In the genomic region with DNA sequence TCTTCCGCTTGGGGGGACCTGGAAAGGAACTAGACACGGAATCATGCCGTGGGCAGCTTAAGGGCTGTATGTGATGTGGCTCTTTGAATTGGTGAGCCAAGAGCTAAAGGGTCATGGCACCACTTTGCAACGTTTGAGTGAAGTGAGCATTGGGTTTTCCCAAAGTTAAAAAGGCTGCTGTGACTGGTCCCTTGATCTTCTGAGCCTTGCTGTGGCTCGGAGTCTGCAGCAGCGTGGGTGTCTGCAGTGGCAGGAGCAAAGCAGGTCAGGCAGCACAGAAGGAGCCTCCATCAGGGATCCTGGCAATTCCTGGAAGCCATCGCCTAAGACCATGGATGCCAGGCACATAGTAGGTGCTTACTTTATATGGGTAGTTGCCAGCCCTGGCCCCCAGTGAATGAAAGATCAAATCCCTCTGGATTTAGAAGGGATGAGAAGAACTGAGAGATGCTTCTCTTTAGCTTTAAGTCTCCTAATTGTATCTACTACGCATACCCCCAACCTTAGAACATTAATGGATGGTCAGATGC, we compare ENCODE assay signal across 9 cellular contexts. TPM values are rescaled to one million over a fixed set of nuclear protein-coding genes. Genes with fewer than 3 reads are reported as not detected.
A peak's percentile ranks its signal among the peaks of the same experiment; 100 is the strongest.
DNase-seq lines count a peak whose midpoint lies in the region; ATAC-seq, FAIRE-seq and TF ChIP-seq lines count a peak whose summit lies in the region.
"Had no signal": no experiment of that assay in that cellular context is flagged by ENCODE, and none has a peak within 500 bp of the region (broad histone marks: within the 10 kb centered on the region; RNA-seq: fewer than 3 reads in every experiment).

No MANE protein-coding gene starts in this region.

- H3K4me3 Mint-ChIP-seq in central memory CD8-positive, alpha-beta T cell, result peak overlapping the region; percentile 60

- H3K4me3 ChIP-seq in skeletal muscle tissue (ENCODE audit: low read length in 3 of 3), result peak overlapping the region in 1 of 3 donors; percentile 94

- no peak overlapping the region for H3K9ac ChIP-seq in skeletal muscle tissue (ENCODE audit: low read depth in 1 of 3, low read length in 3 of 3)

- POLR2A ChIA-PET in RWPE1 (lab: Yijun Ruan, JAX; ENCODE audit: low non-redundant PET), result no interaction called here

- CTCF ChIA-PET in RWPE1 (lab: Yijun Ruan, JAX), result interaction anchor here (0.6 kb wide), 1 partner anchor 1180 kb away, joined by 3 read pairs; no protein-coding TSS in a partner anchor

- no peaks in the 10 kb centered on the region for H3K27me3 Mint-ChIP-seq in central memory CD8-positive, alpha-beta T cell

- peak; percentile 45 for DNase-seq in activated CD4-positive, alpha-beta T cell treated with anti-CD3 and anti-CD28 coated beads for 48 hours
- DNase-seq in activated CD4-positive, alpha-beta T cell treated with anti-CD3 and anti-CD28 coated beads, Interleukin-2, amount 50 U/mL, for 4 hours, result no peak
- DNase-seq in RWPE1 (ENCODE audit: low spot score) (no peak), urothelium cell line (ENCODE audit: low spot score) (no peak), amygdala (lab: John Stamatoyannopoulos, UW) (no peak)
- no peak for DNase-seq in central memory CD8-positive, alpha-beta T cell (ENCODE audit: low spot score in 2 of 2)
- DNase-seq: NCI-H1694 had no signal

- no peaks in the 10 kb centered on the region for H3K9me3 ChIP-seq in skeletal muscle tissue (ENCODE audit: control insufficient read depth in 3 of 3, low read length in 3 of 3)

- FAIRE-seq in urothelium cell line (lab: Jason Lieb, UNC), result no peak

- H3K27ac ChIP-seq in RWPE1 (peak overlapping the region; percentile 51), skeletal muscle tissue (ENCODE audit: low read depth, low read length) (peak overlapping the region; percentile 79)

- H3K4me1 Mint-ChIP-seq in central memory CD8-positive, alpha-beta T cell, result peaks cover 45% of the 10 kb centered on the region

- ATAC-seq in central memory CD8-positive, alpha-beta T cell (replicated peaks; ENCODE audit: extremely low read depth, poor library complexity, severe bottlenecking), result no peak
- no peak for ATAC-seq in HG02798 (IDR thresholded peaks at IDR 0.05; ENCODE audit: poor library complexity, unreplicated experiment)

- H3K27ac Mint-ChIP-seq in central memory CD8-positive, alpha-beta T cell (ENCODE audit: low read depth), result peak overlapping the region; percentile 25

- H3K36me3 Mint-ChIP-seq in central memory CD8-positive, alpha-beta T cell (ENCODE audit: insufficient read depth), result peaks cover 6% of the 10 kb centered on the region

- no peaks in the 10 kb centered on the region for H3K27me3 ChIP-seq in skeletal muscle tissue (ENCODE audit: control insufficient read depth in 3 of 3, insufficient read depth in 3 of 3, low read length in 3 of 3)

- H3K9me3 Mint-ChIP-seq in central memory CD8-positive, alpha-beta T cell, result no peaks in the 10 kb centered on the region

- no peak for TF ChIP-seq CTCF in RWPE1 (conservative IDR thresholded peaks at IDR 0.05; ENCODE audit: low read depth)

- H3K4me1 ChIP-seq in skeletal muscle tissue (ENCODE audit: control insufficient read depth in 3 of 3, insufficient read depth in 3 of 3, low read length in 3 of 3), result peaks cover 13 to 42% (median 20%) of the 10 kb centered on the region in 3 donors

- H3K36me3 ChIP-seq in skeletal muscle tissue (ENCODE audit: control insufficient read depth in 3 of 3, insufficient read depth in 3 of 3, low read length in 3 of 3), result no peaks in the 10 kb centered on the region

RNA-seq across cellular contexts. Expression of gene SMYD2, which starts 1.8 kb away (rescaled TPM):
- 63.2 TPM for total RNA-seq in skeletal muscle tissue
